In genomic region chr1:22582670-22583635, GRCh38 we compare ENCODE assay signal across 26 cellular contexts. TPM values are rescaled to one million over a fixed set of nuclear protein-coding genes. Genes with fewer than 3 reads are reported as not detected.
DNase-seq lines count a peak whose midpoint lies in the region; ATAC-seq, FAIRE-seq and TF ChIP-seq lines count a peak whose summit lies in the region.
"Had no signal": no experiment of that assay in that cellular context is flagged by ENCODE, and none has a peak within 500 bp of the region (broad histone marks: within the 10 kb centered on the region; RNA-seq: fewer than 3 reads in every experiment).

No MANE protein-coding gene starts in this region.

- CTCF ChIA-PET in K562 (lab: Yijun Ruan, JAX; ENCODE audit: low intra/inter-chr PET ratio), result no interaction called here

- DNase-seq in NCI-H146 (lab: John Stamatoyannopoulos, UW) (peak; percentile 8), NCI-H146 treated with DMSO at 0.1 percent for 48 hours (lab: John Stamatoyannopoulos, UW; ENCODE audit: unreplicated experiment) (no peak), NCI-H524 treated with DMSO at 0.1 percent for 48 hours (lab: John Stamatoyannopoulos, UW) (peak; percentile 75), K562 (ENCODE audit: extremely low read depth in 1 of 4, low spot score in 3 of 4) (no peak), myocyte (ENCODE audit: low read depth) (peak; percentile 6), mesendoderm (no peak), HuH-7 (ENCODE audit: low spot score) (no peak)
- no peak for DNase-seq in stimulated activated CD4-positive, alpha-beta T cell treated with anti-CD3 and anti-CD28 coated beads, Interleukin-2, amount 100 ng/mL, for 48 hours
- DNase-seq: 8988T; activated CD4-positive, alpha-beta memory T cell treated with anti-CD3 and anti-CD28 coated beads, Interleukin-2, amount 10 ng/mL, durations not matched to agents 7 days and 5 days; activated CD4-positive, CD25-positive, alpha-beta regulatory T cell treated with anti-CD3 and anti-CD28 coated beads, Interleukin-2, amount 50 U/mL, for 72 hours; activated effector memory CD4-positive, alpha-beta T cell treated with anti-CD3 and anti-CD28 coated beads, Interleukin-2, amount 50 U/mL, for 16 hours; CD8-positive, alpha-beta memory T cell; glutamatergic neuron; H9; naive B cell; NCI-H2171; NCI-H526; SIG-M5; stimulated activated CD4-positive, alpha-beta T cell treated with anti-CD3 and anti-CD28 coated beads, Interleukin-2, amount 100 ng/mL, for 24 hours; T-helper 1 cell; upper lobe of right lung had no signal

- H3K56ac ChIP-seq in mesendoderm (ENCODE audit: low read length), result no peak overlapping the region

- H3K79me1 ChIP-seq in mesendoderm (ENCODE audit: low read length), result no peaks in the 10 kb centered on the region

- no peak overlapping the region for H3K23ac ChIP-seq in mesendoderm (ENCODE audit: low read length)

- no peak overlapping the region for H4K5ac ChIP-seq in mesendoderm (ENCODE audit: low read length)

- peaks cover 14% of the 10 kb centered on the region for H3K9me3 ChIP-seq in K562 (replicated peaks; ENCODE audit: control insufficient read depth, insufficient read depth, low read depth, low read length)
- H3K9me3 ChIP-seq: upper lobe of right lung had no signal

- no peak overlapping the region for H3K9ac ChIP-seq in K562 (ENCODE audit: insufficient read depth in 1 of 2, low read depth in 2 of 2, low read length in 2 of 2)
- H3K9ac ChIP-seq in mesendoderm (ENCODE audit: low read length), result no peak overlapping the region

- H3K79me2 ChIP-seq in K562 (ENCODE audit: control insufficient read depth, insufficient read depth, low read length) (no peaks in the 10 kb centered on the region), mesendoderm (ENCODE audit: control insufficient read depth, insufficient read depth, low read length) (no peaks in the 10 kb centered on the region)

- POLR2A ChIA-PET in K562 (lab: Yijun Ruan, JAX), result interaction anchor here (0.6 to 1.7 kb wide), 7 partner anchors 7 to 143 kb away, joined by 3 to 6 read pairs (median 3); no protein-coding TSS in a partner anchor

- H3K27ac ChIP-seq in K562 (ENCODE audit: extremely low read depth, low read depth, low read length) (no peak overlapping the region), mesendoderm (ENCODE audit: low read depth, low read length) (no peak overlapping the region)
- H3K27ac ChIP-seq: upper lobe of right lung had no signal

- no peaks in the 10 kb centered on the region for H3K36me3 ChIP-seq in K562 (ENCODE audit: control insufficient read depth, insufficient read depth, low read length)
- no peaks in the 10 kb centered on the region for H3K36me3 ChIP-seq in mesendoderm (ENCODE audit: control insufficient read depth, insufficient read depth, low read length)
- H3K36me3 ChIP-seq: upper lobe of right lung had no signal

- no peak overlapping the region for H2AK5ac ChIP-seq in mesendoderm (ENCODE audit: low read length)

- BruUV-seq in K562 (replicated peaks; lab: Mats Ljungman, UMichigan), result no TSS peak

- 3% methylated on average over 29 of the region's 29 CpGs for WGBS in K562 (ENCODE audit: insufficient coverage, low coverage, missing lambda C conversion rate)
- no CpG with 5 or more reads among the region's 29 CpGs for WGBS in mesendoderm (ENCODE audit: extremely low coverage, insufficient coverage, low lambda C conversion rate)

- no peak overlapping the region for H3K4ac ChIP-seq in mesendoderm (ENCODE audit: low read depth, low read length)

- H2BK5ac ChIP-seq in mesendoderm (ENCODE audit: low read length), result no peak overlapping the region

- no peak overlapping the region for H2BK15ac ChIP-seq in mesendoderm (replicated peaks; ENCODE audit: low read depth)

- intact Hi-C loops in K562 (cut with micrococcal nuclease), result no loop called here

- FAIRE-seq in K562 (lab: Jason Lieb, UNC), result no peak
- FAIRE-seq: TTC549 had no signal

- peaks cover 0 to 3% of the 10 kb centered on the region in 2 experiments; a peak in 1 of 5 replicates for H3K4me1 ChIP-seq in K562 (replicated peaks in 1 of 2; ENCODE audit: control insufficient read depth in 2 of 2, insufficient read depth in 2 of 2, low read length in 2 of 2)
- H3K4me1 ChIP-seq in mesendoderm (ENCODE audit: control insufficient read depth, low read depth, low read length), result no peaks in the 10 kb centered on the region

- no peaks in the 10 kb centered on the region for H3K9me1 ChIP-seq in K562 (ENCODE audit: control insufficient read depth, insufficient read depth, low read length)

- H4K8ac ChIP-seq in mesendoderm (ENCODE audit: low read depth, low read length), result no peak overlapping the region

- no peak for TF ChIP-seq RAD21 in K562 (CRISPR knock-in tag; conservative IDR thresholded peaks at IDR 0.05 in 1 of 2, IDR thresholded peaks at IDR 0.05 in 1 of 2)

- TF ChIP-seq CTCF in K562 (IDR thresholded peaks at IDR 0.05 in 2 of 3, conservative IDR thresholded peaks at IDR 0.05 in 1 of 3; ENCODE audit: insufficient read depth in 2 of 3, low read depth in 1 of 3, low read length in 3 of 3), result no peak

- no peak overlapping the region for H2AFZ ChIP-seq in K562 (ENCODE audit: low read depth, low read length)

- in situ Hi-C loops in K562 (cut with MboI), result no loop called here

- no peak for TF ChIP-seq POLR2A in K562 (conservative IDR thresholded peaks at IDR 0.05)

- no peak overlapping the region for H3K18ac ChIP-seq in mesendoderm (ENCODE audit: low read length)

- H4K20me1 ChIP-seq in K562 (replicated peaks; ENCODE audit: control insufficient read depth, insufficient read depth, low read length), result peaks cover 19% of the 10 kb centered on the region

- no peak overlapping the region for H2BK120ac ChIP-seq in mesendoderm (ENCODE audit: low read depth, low read length)

- H3K4me2 ChIP-seq in K562 (ENCODE audit: insufficient read depth, low read length) (no peak overlapping the region), mesendoderm (ENCODE audit: low read length) (no peak overlapping the region)
- H3K4me2 ChIP-seq: smooth muscle cell had no signal

- H3K4me3 ChIP-seq in K562 (no peak overlapping the region), mesendoderm (ENCODE audit: low read length) (no peak overlapping the region)
- H3K4me3 ChIP-seq: smooth muscle cell, upper lobe of right lung had no signal

- TF ChIP-seq EP300 in K562 (IDR thresholded peaks at IDR 0.05; ENCODE audit: low read length), result no peak

- ATAC-seq in K562, result no peak
- ATAC-seq: upper lobe of right lung had no signal

- peaks cover 22 to 75% of the 10 kb centered on the region in 2 experiments; a peak in 4 of 5 replicates for H3K27me3 ChIP-seq in K562 (ENCODE audit: control insufficient read depth in 2 of 2, insufficient read depth in 2 of 2, low read length in 2 of 2)
- H3K27me3 ChIP-seq in mesendoderm (ENCODE audit: insufficient read depth, low read length, poor library complexity), result no peaks in the 10 kb centered on the region
- H3K27me3 ChIP-seq: upper lobe of right lung had no signal

TF ChIP-seq in K562, 482 proteins besides CTCF, POLR2A, EP300 and RAD21:
- TF ChIP-seq HMGN3 (IDR thresholded peaks at IDR 0.05; ENCODE audit: borderline replicate concordance, extremely low read depth, insufficient read length, low read depth, low read length) (no peak), SPI1 (IDR thresholded peaks at IDR 0.05; ENCODE audit: borderline replicate concordance, low read depth, low read length) (0 out of 2 replicates have a peak, but pooled peaks have one; percentile 18)
TF ChIP-seq in K562: peak in this region for 1.

RNA-seq across cellular contexts. Expression of gene EPHA8, which starts 19.7 kb away (rescaled TPM):
- not detected in 2 replicates for total RNA-seq in K562 (2011; cell fraction: chromatin; rRNA removed; ENCODE audit: low replicate concordance)
- total RNA-seq in K562 (2011; cell fraction: nucleolus; rRNA removed), result not detected in 2 replicates
- total RNA-seq in K562 (2011; cell fraction: nucleoplasm; rRNA removed), result not detected in 2 replicates
- total RNA-seq in K562 (2014; rRNA removed), result not detected in 2 replicates
- total RNA-seq in K562 (2014; rRNA removed; fragmentation: Illumina TruSeq; extraction: Trizol), result not detected in 2 replicates
- total RNA-seq in K562 (2015; rRNA removed; fragmentation: Illumina TruSeq; extraction: Trizol), result not detected in 2 replicates
- not detected in 2 replicates for total RNA-seq in K562 (2021)
- polyA plus RNA-seq in K562 (2011; rRNA removed), result not detected in 2 replicates
- polyA plus RNA-seq in K562 (2011; cell fraction: cytosol; rRNA removed), result not detected in 2 replicates
- not detected in 2 replicates for polyA plus RNA-seq in K562 (2011; cell fraction: nucleus; rRNA removed)
- polyA plus RNA-seq in K562 (2012), result not detected in 2 replicates
- not detected in 2 replicates for polyA plus RNA-seq in K562 (2014; fragmentation: Illumina TruSeq; extraction: Trizol)
- not detected for polyA plus RNA-seq in K562 (2014; fragmentation: Nextera tagmentation; extraction: Ambion mirVana)
- polyA plus RNA-seq in K562 (2014; rRNA removed), result not detected in 2 replicates
- not detected in 2 replicates for polyA minus RNA-seq in K562 (2011; rRNA and poly(A)+ RNA removed)
- not detected in 2 replicates for polyA minus RNA-seq in K562 (2011; cell fraction: cytosol; rRNA and poly(A)+ RNA removed)
- not detected in 2 replicates for polyA minus RNA-seq in K562 (2011; cell fraction: nucleus; rRNA and poly(A)+ RNA removed)
- total RNA-seq in myocyte, result not detected in 2 replicates
- polyA plus RNA-seq in myocyte (2012), result not detected
- polyA plus RNA-seq in mesendoderm (2013, experiment 1 of 2), result 1.3 TPM
- 1.7 TPM for polyA plus RNA-seq in mesendoderm (2013, experiment 2 of 2)
- total RNA-seq: activated CD4-positive, alpha-beta memory T cell treated with anti-CD3 and anti-CD28 coated beads, Interleukin-2, amount 10 ng/mL, durations not matched to agents 7 days and 5 days; CD8-positive, alpha-beta memory T cell; OCI-LY7; renal cortical epithelial cell; smooth muscle cell; upper lobe of right lung had no signal
- polyA plus RNA-seq: CD8-positive, alpha-beta memory T cell; smooth muscle cell had no signal

RNA-seq across cellular contexts. Expression of gene C1QA, which starts 53.5 kb away (rescaled TPM):
- total RNA-seq in K562 (2011; cell fraction: chromatin; rRNA removed; ENCODE audit: low replicate concordance), result not detected in 2 replicates
- total RNA-seq in K562 (2011; cell fraction: nucleolus; rRNA removed), result not detected in 2 replicates
- not detected in 2 replicates for total RNA-seq in K562 (2011; cell fraction: nucleoplasm; rRNA removed)
- total RNA-seq in K562 (2014; rRNA removed) (not detected in 2 replicates), K562 (2014; rRNA removed; fragmentation: Illumina TruSeq; extraction: Trizol) (not detected in 2 replicates), K562 (2015; rRNA removed; fragmentation: Illumina TruSeq; extraction: Trizol) (not detected in 2 replicates), K562 (2021) (0.71 and 0.94 TPM in 2 replicates), myocyte (not detected in 2 replicates)
- polyA plus RNA-seq in K562 (2011; rRNA removed) (not detected in 2 replicates), K562 (2014; fragmentation: Illumina TruSeq; extraction: Trizol) (not detected in 2 replicates), K562 (2014; fragmentation: Nextera tagmentation; extraction: Ambion mirVana) (not detected), K562 (2014; rRNA removed) (not detected in 2 replicates)
- polyA plus RNA-seq in K562 (2011; cell fraction: cytosol; rRNA removed), result not detected in 2 replicates
- not detected in 2 replicates for polyA plus RNA-seq in K562 (2011; cell fraction: nucleus; rRNA removed)
- polyA plus RNA-seq in K562 (2012), result not detected in 2 replicates
- polyA minus RNA-seq in K562 (2011; rRNA and poly(A)+ RNA removed), result not detected in 2 replicates
- polyA minus RNA-seq in K562 (2011; cell fraction: cytosol; rRNA and poly(A)+ RNA removed), result not detected in 2 replicates
- polyA minus RNA-seq in K562 (2011; cell fraction: nucleus; rRNA and poly(A)+ RNA removed), result not detected in 2 replicates
- polyA plus RNA-seq in myocyte (2012), result not detected
- not detected for polyA plus RNA-seq in mesendoderm (2013, experiment 1 of 2)
- polyA plus RNA-seq in mesendoderm (2013, experiment 2 of 2), result not detected
- total RNA-seq: activated CD4-positive, alpha-beta memory T cell treated with anti-CD3 and anti-CD28 coated beads, Interleukin-2, amount 10 ng/mL, durations not matched to agents 7 days and 5 days; H9; OCI-LY7; renal cortical epithelial cell; smooth muscle cell had no signal
- polyA plus RNA-seq: CD8-positive, alpha-beta memory T cell; smooth muscle cell had no signal

Comparison
In these comparisons a context has a peak if more than half of its experiments do, and no peak if none do; other contexts are left out.
1. DNase-seq: peak in NCI-H146 (single experiment), NCI-H524 treated with DMSO at 0.1 percent for 48 hours (single experiment) and myocyte (single experiment); none in NCI-H146 treated with DMSO at 0.1 percent for 48 hours (single experiment), K562 (0 of 4), mesendoderm (single experiment), stimulated activated CD4-positive, alpha-beta T cell treated with anti-CD3 and anti-CD28 coated beads, Interleukin-2, amount 100 ng/mL, for 48 hours (0 of 2) and HuH-7 (single experiment).